Comparison of ENCODE assay signal across 12 cellular contexts in the genomic region with DNA sequence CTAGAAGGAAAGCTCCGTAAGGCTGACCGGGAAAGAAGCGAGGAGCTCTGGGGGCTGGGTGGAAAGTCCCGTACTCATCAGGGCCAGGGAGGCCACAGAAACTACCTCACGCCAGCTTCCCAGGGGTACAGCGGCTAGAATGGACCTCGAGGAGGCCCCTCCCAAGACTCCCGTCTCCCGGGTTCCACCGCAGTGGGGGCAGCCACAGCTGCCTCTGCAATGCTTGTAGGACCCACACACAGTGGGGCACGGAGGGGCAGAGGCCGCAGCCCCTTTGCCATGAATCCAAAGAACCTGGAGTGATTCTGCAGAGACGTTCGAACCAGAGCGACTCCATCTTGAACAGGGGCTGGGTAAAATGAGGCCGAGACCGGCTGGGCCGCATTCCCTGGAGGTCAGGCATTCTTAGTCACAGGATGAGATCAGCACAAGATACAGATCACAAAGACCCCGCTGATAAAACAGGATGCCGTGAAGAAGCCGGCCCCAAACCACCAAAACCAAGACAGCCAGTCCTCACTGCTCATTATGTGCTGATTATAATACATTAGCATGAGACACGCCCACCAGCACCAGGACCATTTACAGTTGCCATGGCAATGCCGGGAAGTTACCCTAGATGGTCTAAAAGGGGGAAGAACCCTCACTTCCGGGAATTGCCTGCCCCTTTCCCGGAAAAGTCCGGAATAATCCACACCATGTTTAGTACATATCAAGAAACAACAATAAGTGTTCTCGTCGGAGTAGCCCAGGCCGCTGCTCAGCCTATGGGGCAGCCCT. TPM values are rescaled to one million over a fixed set of nuclear protein-coding genes. Genes with fewer than 3 reads are reported as not detected.
DNase-seq lines count a peak whose midpoint lies in the region; ATAC-seq and TF ChIP-seq lines count a peak whose summit lies in the region.
"Had no signal": no experiment of that assay in that cellular context is flagged by ENCODE, and none has a peak within 500 bp of the region (broad histone marks: within the 10 kb centered on the region; RNA-seq: fewer than 3 reads in every experiment).

No MANE protein-coding gene starts in this region.

- H3K9me3 ChIP-seq in right cardiac atrium (ENCODE audit: control insufficient read depth, low read length) (no peaks in the 10 kb centered on the region), left ventricle myocardium inferior (replicated peaks) (no peaks in the 10 kb centered on the region)
- H3K9me3 ChIP-seq: gastrocnemius medialis had no signal

- no peaks in the 10 kb centered on the region for H3K4me1 ChIP-seq in right cardiac atrium (ENCODE audit: control insufficient read depth, insufficient read depth, low read length)
- peaks cover 17% of the 10 kb centered on the region for H3K4me1 ChIP-seq in left ventricle myocardium inferior
- peaks cover 30% of the 10 kb centered on the region for H3K4me1 ChIP-seq in foreskin keratinocyte
- H3K4me1 ChIP-seq in urinary bladder (ENCODE audit: insufficient read depth) = no peaks in the 10 kb centered on the region

- WGBS in right cardiac atrium = 48% methylated on average over 29 of the region's 29 CpGs
- WGBS in urinary bladder = 44% methylated on average over 29 of the region's 29 CpGs

- H3K27ac ChIP-seq in right cardiac atrium (ENCODE audit: low read length) (peak overlapping the region; percentile 7), left ventricle myocardium inferior (replicated peaks) (no peak overlapping the region), foreskin keratinocyte (no peak overlapping the region), urinary bladder (ENCODE audit: low read depth) (peak overlapping the region; percentile 45)
- H3K27ac ChIP-seq: gastrocnemius medialis had no signal

- intact Hi-C loops in right cardiac atrium (cut with DNase I) = no loop called here
- intact Hi-C loops in left ventricle myocardium inferior (cut with micrococcal nuclease) = no loop called here

- H3K27me3 ChIP-seq in right cardiac atrium (ENCODE audit: control insufficient read depth, insufficient read depth) (no peaks in the 10 kb centered on the region), left ventricle myocardium inferior (ENCODE audit: low read depth) (peaks cover 17% of the 10 kb centered on the region), foreskin keratinocyte (no peaks in the 10 kb centered on the region)

- H3K4me3 ChIP-seq in right cardiac atrium (ENCODE audit: low read length) (no peak overlapping the region), left ventricle myocardium inferior (no peak overlapping the region), urinary bladder (ENCODE audit: low read depth, low read length) (no peak overlapping the region)
- H3K4me3 ChIP-seq: gastrocnemius medialis had no signal

- H3K36me3 ChIP-seq in left ventricle myocardium inferior (no peaks in the 10 kb centered on the region), urinary bladder (ENCODE audit: insufficient read depth) (no peaks in the 10 kb centered on the region)
- H3K36me3 ChIP-seq: gastrocnemius medialis had no signal

- no peak for ATAC-seq in right cardiac atrium
- peak; percentile 10; the same call in 1 of the 3 replicates for ATAC-seq in SK-N-SH treated with all-trans-retinoic acid at 6 μM for 48 hours
- ATAC-seq in foreskin keratinocyte = peak; percentile 9
- ATAC-seq: gastrocnemius medialis had no signal

- TF ChIP-seq CTCF in left ventricle myocardium inferior (IDR thresholded peaks at IDR 0.05; ENCODE audit: borderline replicate concordance) (no peak), foreskin keratinocyte (conservative IDR thresholded peaks at IDR 0.05) (no peak)

- peak in 2 of 3 donors; percentile 30 to 50 for DNase-seq in right cardiac atrium
- DNase-seq in left ventricle myocardium inferior = no peak
- peak; percentile 54 to 80 for DNase-seq in foreskin keratinocyte
- DNase-seq in glomerular visceral epithelial cell (ENCODE audit: extremely low spot score) = no peak
- no peak for DNase-seq in activated CD4-positive, CD25-positive, alpha-beta regulatory T cell (lab: John Stamatoyannopoulos, UW)
- no peak for DNase-seq in AG08396 (ENCODE audit: low spot score)
- DNase-seq: activated CD8-positive, alpha-beta memory T cell treated with anti-CD3 and anti-CD28 coated beads, Interleukin-2, amount 50 U/mL, for 4 hours; gastrocnemius medialis; small intestine had no signal

TF ChIP-seq in SK-N-SH treated with all-trans-retinoic acid at 6 μM for 48 hours, 23 proteins besides CTCF, POLR2A, EP300 and RAD21:
- TF ChIP-seq CREB5 (CRISPR knock-in tag; IDR thresholded peaks at IDR 0.05; ENCODE audit: low read depth) (no peak), ESRRG (CRISPR knock-in tag; IDR thresholded peaks at IDR 0.05) (peak; percentile 58; the same call in 1 of the 2 replicates), ZFP30 (CRISPR knock-in tag; IDR thresholded peaks at IDR 0.05) (no peak), SNAI2 (CRISPR knock-in tag; IDR thresholded peaks at IDR 0.05) (peak; percentile 97), ISL1 (CRISPR knock-in tag; IDR thresholded peaks at IDR 0.05) (peak; percentile 75), GLIS3 (CRISPR knock-in tag; IDR thresholded peaks at IDR 0.05) (no peak), OSR1 (CRISPR knock-in tag; IDR thresholded peaks at IDR 0.05) (peak; percentile 75; the same call in 1 of the 2 replicates), BACH2 (CRISPR knock-in tag; IDR thresholded peaks at IDR 0.05; ENCODE audit: borderline replicate concordance) (no peak), ZNF70 (CRISPR knock-in tag; IDR thresholded peaks at IDR 0.05) (no peak), ZC3H10 (CRISPR knock-in tag; IDR thresholded peaks at IDR 0.05) (peak; percentile 51; the same call in 1 of the 2 replicates), TOX (CRISPR knock-in tag; IDR thresholded peaks at IDR 0.05; ENCODE audit: borderline replicate concordance) (no peak), CSDC2 (CRISPR knock-in tag; IDR thresholded peaks at IDR 0.05) (peak; percentile 97), TCF4 (CRISPR knock-in tag; IDR thresholded peaks at IDR 0.05; ENCODE audit: borderline replicate concordance) (no peak), ZNF565 (CRISPR knock-in tag; conservative IDR thresholded peaks at IDR 0.05; ENCODE audit: low read depth) (peak; percentile 58; the same call in 1 of the 2 replicates), ZFP3 (CRISPR knock-in tag; IDR thresholded peaks at IDR 0.05) (peak; percentile 87), ZNF8 (CRISPR knock-in tag; IDR thresholded peaks at IDR 0.05) (peak; percentile 51; the same call in 1 of the 2 replicates)
- TF ChIP-seq, protein P1, sequence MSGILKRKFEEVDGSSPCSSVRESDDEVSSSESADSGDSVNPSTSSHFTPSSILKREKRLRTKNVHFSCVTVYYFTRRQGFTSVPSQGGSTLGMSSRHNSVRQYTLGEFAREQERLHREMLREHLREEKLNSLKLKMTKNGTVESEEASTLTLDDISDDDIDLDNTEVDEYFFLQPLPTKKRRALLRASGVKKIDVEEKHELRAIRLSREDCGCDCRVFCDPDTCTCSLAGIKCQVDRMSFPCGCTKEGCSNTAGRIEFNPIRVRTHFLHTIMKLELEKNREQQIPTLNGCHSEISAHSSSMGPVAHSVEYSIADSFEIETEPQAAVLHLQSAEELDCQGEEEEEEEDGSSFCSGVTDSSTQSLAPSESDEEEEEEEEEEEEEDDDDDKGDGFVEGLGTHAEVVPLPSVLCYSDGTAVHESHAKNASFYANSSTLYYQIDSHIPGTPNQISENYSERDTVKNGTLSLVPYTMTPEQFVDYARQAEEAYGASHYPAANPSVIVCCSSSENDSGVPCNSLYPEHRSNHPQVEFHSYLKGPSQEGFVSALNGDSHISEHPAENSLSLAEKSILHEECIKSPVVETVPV (CRISPR knock-in tag; IDR thresholded peaks at IDR 0.05) = 0 out of 2 replicates have a peak, but pooled peaks have one; percentile 26

RNA-seq across cellular contexts. Expression of gene ANKRD65, which starts 1.6 kb away (rescaled TPM):
- total RNA-seq in right cardiac atrium = 1 to 10 TPM; 1.6 to 3.6 (median 2.9) TPM
- 4.5 TPM for polyA plus RNA-seq in right cardiac atrium
- 1.7 TPM for total RNA-seq in left ventricle myocardium inferior
- 11.6 and 12.5 TPM in 2 replicates for total RNA-seq in foreskin keratinocyte
- polyA plus RNA-seq in foreskin keratinocyte = 14.6 and 16.6 TPM in 2 replicates
- total RNA-seq in urinary bladder = 5.8 TPM
- 17.7 TPM for polyA plus RNA-seq in urinary bladder
- total RNA-seq: T-helper 1 cell treated with Interleukin-12 subunit alpha and Interleukin-12 subunit beta and Interleukin-4 antibody, amounts not matched to agents 30 ng/mL and 1 ng/mL, for 36 hours had no signal

RNA-seq across cellular contexts. Expression of gene VWA1, which starts 12.8 kb away (rescaled TPM):
- 10 to 100 TPM; 25.0 to 38.6 (median 25.6) TPM for total RNA-seq in right cardiac atrium
- 17.3 TPM for polyA plus RNA-seq in right cardiac atrium
- total RNA-seq in left ventricle myocardium inferior = 13.7 TPM
- total RNA-seq in foreskin keratinocyte = 15.0 and 17.5 TPM in 2 replicates
- 29.1 and 34.9 TPM in 2 replicates for polyA plus RNA-seq in foreskin keratinocyte
- 15.2 TPM for total RNA-seq in urinary bladder
- 214 TPM for polyA plus RNA-seq in urinary bladder

RNA-seq across cellular contexts. Expression of gene MRPL20, which starts 15.6 kb away (rescaled TPM):
- 100 to 1,000 TPM; 121 to 144 (median 132) TPM for total RNA-seq in right cardiac atrium
- polyA plus RNA-seq in right cardiac atrium = 190 TPM
- total RNA-seq in left ventricle myocardium inferior = 135 TPM
- 126 and 150 TPM in 2 replicates for total RNA-seq in foreskin keratinocyte
- polyA plus RNA-seq in foreskin keratinocyte = 198 and 221 TPM in 2 replicates
- total RNA-seq in urinary bladder = 55.1 TPM
- 183 TPM for polyA plus RNA-seq in urinary bladder

RNA-seq across cellular contexts. Expression of gene CCNL2, which starts 23.5 kb away (rescaled TPM):
- total RNA-seq in right cardiac atrium (10 to 100 TPM; 61.2 to 83.1 (median 67.2) TPM), left ventricle myocardium inferior (46.1 TPM), foreskin keratinocyte (68.6 and 76.6 TPM in 2 replicates), urinary bladder (226 TPM)
- polyA plus RNA-seq in right cardiac atrium (81.7 TPM), foreskin keratinocyte (47.1 and 47.7 TPM in 2 replicates), urinary bladder (146 TPM)

RNA-seq across cellular contexts. Expression of gene ATAD3C, which starts 26.8 kb away (rescaled TPM):
- total RNA-seq in right cardiac atrium (1 to 10 TPM; 1.3 to 3.4 (median 2.2) TPM), left ventricle myocardium inferior (2.8 TPM), foreskin keratinocyte (0.46 and 0.51 TPM in 2 replicates), urinary bladder (0.26 TPM)
- polyA plus RNA-seq in right cardiac atrium (0.52 TPM), foreskin keratinocyte (0.78 and 0.81 TPM in 2 replicates), urinary bladder (3.3 TPM)

Comparison
In these comparisons a context has a peak if more than half of its experiments do, and no peak if none do; other contexts are left out.
1. DNase-seq: peak in right cardiac atrium (2 of 3) and foreskin keratinocyte (2 of 2); none in left ventricle myocardium inferior (single experiment), glomerular visceral epithelial cell (single experiment), activated CD4-positive, CD25-positive, alpha-beta regulatory T cell (0 of 4) and AG08396 (single experiment).
2. H3K27ac ChIP-seq: peak in right cardiac atrium (single experiment) and urinary bladder (single experiment); none in left ventricle myocardium inferior (single experiment) and foreskin keratinocyte (single experiment).
3. ATAC-seq: peak in SK-N-SH treated with all-trans-retinoic acid at 6 μM for 48 hours (single experiment) and foreskin keratinocyte (single experiment); none in right cardiac atrium (0 of 2).